Comparison of ENCODE assay signal across 2 cellular contexts in the genomic region with DNA sequence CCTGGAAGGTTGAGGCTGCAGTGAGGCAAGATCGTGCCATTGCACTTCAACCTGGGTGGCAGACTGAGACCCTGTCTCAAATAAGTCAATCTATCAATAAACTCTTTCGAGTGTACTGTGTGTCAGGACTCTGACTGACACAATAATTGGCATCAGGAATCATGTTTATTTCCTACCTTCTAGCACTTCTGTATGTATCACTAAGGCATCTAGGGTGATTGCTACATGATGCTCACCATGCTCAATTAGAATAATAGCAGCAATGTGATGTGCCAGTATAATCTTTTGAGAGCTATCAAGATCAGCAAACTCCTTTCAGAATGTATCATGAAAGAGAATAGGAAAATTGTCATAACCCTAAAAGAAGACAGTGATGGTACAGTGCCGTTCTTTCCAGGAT.
TF ChIP-seq lines count a peak whose summit lies in the region.

No MANE protein-coding gene starts in this region.

TF ChIP-seq in IMR-90, 13 proteins besides CTCF, POLR2A, EP300 and RAD21:
- TF ChIP-seq ELK1 (IDR thresholded peaks at IDR 0.05; ENCODE audit: borderline replicate concordance, low read depth, low read length) (no peak), CHD1 (IDR thresholded peaks at IDR 0.05; ENCODE audit: low read depth, low read length) (no peak), CEBPB (IDR thresholded peaks at IDR 0.05; ENCODE audit: low read depth, low read length) (no peak), MAZ (IDR thresholded peaks at IDR 0.05; ENCODE audit: borderline replicate concordance, low read depth, low read length) (no peak), RCOR1 (IDR thresholded peaks at IDR 0.05; ENCODE audit: insufficient replicate concordance, low read length) (no peak), MAFK (IDR thresholded peaks at IDR 0.05; ENCODE audit: low read depth, low read length) (no peak)
- TF ChIP-seq, protein P1, sequence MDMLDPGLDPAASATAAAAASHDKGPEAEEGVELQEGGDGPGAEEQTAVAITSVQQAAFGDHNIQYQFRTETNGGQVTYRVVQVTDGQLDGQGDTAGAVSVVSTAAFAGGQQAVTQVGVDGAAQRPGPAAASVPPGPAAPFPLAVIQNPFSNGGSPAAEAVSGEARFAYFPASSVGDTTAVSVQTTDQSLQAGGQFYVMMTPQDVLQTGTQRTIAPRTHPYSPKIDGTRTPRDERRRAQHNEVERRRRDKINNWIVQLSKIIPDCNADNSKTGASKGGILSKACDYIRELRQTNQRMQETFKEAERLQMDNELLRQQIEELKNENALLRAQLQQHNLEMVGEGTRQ (IDR thresholded peaks at IDR 0.05; ENCODE audit: low read depth, low read length), result no peak

TF ChIP-seq in neural cell, 6 proteins besides CTCF, POLR2A, EP300 and RAD21:
- TF ChIP-seq REST (IDR thresholded peaks at IDR 0.05; ENCODE audit: borderline replicate concordance) (no peak), POLR2AphosphoS5 (IDR thresholded peaks at IDR 0.05) (peak; percentile 95), SMC3 (conservative IDR thresholded peaks at IDR 0.05; ENCODE audit: poor library complexity) (no peak), EZH2 (IDR thresholded peaks at IDR 0.05; ENCODE audit: borderline replicate concordance, insufficient read depth, low read length, poor library complexity, severe bottlenecking) (no peak), MXI1 (conservative IDR thresholded peaks at IDR 0.05; ENCODE audit: poor library complexity, severe bottlenecking) (peak; percentile 35), TAF1 (IDR thresholded peaks at IDR 0.05; ENCODE audit: low read depth) (no peak)
